ENCODE assay signal across 11 cellular contexts in the genomic region with DNA sequence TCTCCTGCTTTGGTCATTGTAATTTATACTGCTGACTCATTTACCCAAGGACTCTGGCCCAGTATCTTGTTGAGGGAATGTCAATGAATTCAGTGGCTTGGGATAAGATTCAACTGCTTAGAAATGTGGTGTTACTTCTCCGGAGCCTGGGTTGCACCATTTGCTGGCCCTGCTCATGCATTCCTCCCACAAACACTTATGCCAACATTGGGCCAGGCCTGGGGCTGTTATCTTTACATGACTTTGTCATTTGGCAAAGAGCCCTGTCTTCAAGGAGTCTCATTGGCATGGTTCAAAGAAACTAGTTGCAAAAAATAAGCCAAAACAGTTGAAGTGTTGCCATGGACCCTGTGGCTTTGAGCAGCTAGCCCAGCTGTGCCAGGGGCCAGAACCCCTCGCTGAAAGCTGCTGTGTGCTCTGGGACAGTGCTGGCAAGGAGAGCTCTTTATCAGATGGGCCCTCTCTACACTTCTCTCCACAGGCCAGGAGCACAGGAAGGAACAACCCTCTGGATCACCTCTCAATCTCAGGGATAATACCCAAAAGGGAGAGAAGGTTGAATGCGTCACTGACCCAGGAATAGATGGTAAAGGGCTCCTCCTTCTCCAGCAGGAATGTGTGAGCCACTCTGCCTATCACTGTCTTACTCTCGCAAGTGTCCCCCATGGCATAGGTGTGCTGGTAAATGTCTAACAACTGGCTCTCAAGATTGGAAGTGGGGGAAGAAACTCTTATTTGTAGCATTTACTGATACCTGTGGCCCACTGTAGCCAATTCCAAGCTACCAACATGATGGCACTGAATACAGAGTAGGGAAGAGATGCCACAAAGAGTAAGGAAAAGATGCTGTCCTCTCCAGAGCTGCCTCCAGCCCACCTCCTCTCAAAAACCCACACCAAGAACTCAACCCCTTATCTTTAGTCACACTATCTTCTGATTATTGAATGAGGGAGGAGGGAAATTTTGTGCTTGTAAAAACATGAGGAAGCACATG. TPM values are rescaled to one million over a fixed set of nuclear protein-coding genes. Genes with fewer than 3 reads are reported as not detected.
DNase-seq lines count a peak whose midpoint lies in the region; ATAC-seq lines count a peak whose summit lies in the region.
"Had no signal": no experiment of that assay in that cellular context is flagged by ENCODE, and none has a peak within 500 bp of the region (broad histone marks: within the 10 kb centered on the region; RNA-seq: fewer than 3 reads in every experiment).

No MANE protein-coding gene starts in this region.

- ATAC-seq in HG03442 (IDR thresholded peaks at IDR 0.05; ENCODE audit: unreplicated experiment), result no peak

- intact Hi-C loops in posterior vena cava (cut with DNase I), result loop anchor here in 1 of 2 donors (5.0 kb wide), 1 partner anchor 69 kb away; no protein-coding TSS in a partner anchor

- DNase-seq in DMS 273 (lab: John Stamatoyannopoulos, UW; ENCODE audit: unreplicated experiment) (peak; percentile 78), T1000 (lab: John Stamatoyannopoulos, UW) (peak; percentile 82), fibroblast of the conjunctiva (ENCODE audit: low read depth) (peak; percentile 14), posterior vena cava (ENCODE audit: low spot score) (peak; percentile 90), NCI-H1417 (lab: John Stamatoyannopoulos, UW) (no peak), cerebellar cortex (ENCODE audit: low spot score) (no peak)
- DNase-seq in activated CD8-positive, alpha-beta memory T cell treated with anti-CD3 and anti-CD28 coated beads for 24 hours, result no peak
- DNase-seq: CD4-positive, alpha-beta memory T cell; NK-92 treated with Interleukin-12 subunit alpha and Interleukin-12 subunit beta, amount 100 ng/mL, for 24 hours; stimulated activated CD4-positive, alpha-beta T cell treated with anti-CD3 and anti-CD28 coated beads, Interleukin-15, amount 100 ng/mL, for 24 hours had no signal

RNA-seq across cellular contexts. Expression of a gene that starts 23.5 kb away (rescaled TPM):
- total RNA-seq in posterior vena cava, result 10 to 100 TPM; 47.8 to 51.3 TPM
- total RNA-seq: CD4-positive, alpha-beta memory T cell had no signal

Comparison
In these comparisons a context has a peak if more than half of its experiments do, and no peak if none do; other contexts are left out.
1. DNase-seq: peak in DMS 273 (single experiment), T1000 (single experiment), fibroblast of the conjunctiva (single experiment) and posterior vena cava (single experiment); none in NCI-H1417 (0 of 3), activated CD8-positive, alpha-beta memory T cell treated with anti-CD3 and anti-CD28 coated beads for 24 hours (single experiment) and cerebellar cortex (single experiment).